Comparison of ENCODE assay signal across 9 cellular contexts in genomic region chr13:33353210-33353609, GRCh38.
DNase-seq lines count a peak whose midpoint lies in the region; ATAC-seq and TF ChIP-seq lines count a peak whose summit lies in the region.
"Had no signal": no experiment of that assay in that cellular context is flagged by ENCODE, and none has a peak within 500 bp of the region (broad histone marks: within the 10 kb centered on the region; RNA-seq: fewer than 3 reads in every experiment).

No MANE protein-coding gene starts in this region.

- peaks cover 2% of the 10 kb centered on the region for H3K36me3 Mint-ChIP-seq in memory B cell

- ATAC-seq in HG02678 (IDR thresholded peaks at IDR 0.05; ENCODE audit: unreplicated experiment) (peak; percentile 67), memory B cell (ENCODE audit: low read depth) (peak; percentile 85), GM19455 (IDR thresholded peaks at IDR 0.05; ENCODE audit: unreplicated experiment) (no peak)

- DNase-seq in GM12865 (ENCODE audit: low read depth) = peak; percentile 56
- peak; percentile 87 for DNase-seq in SKM-1 treated with dmso at 0.1 percent for 144 hours (lab: John Stamatoyannopoulos, UW; ENCODE audit: unreplicated experiment)
- no peak for DNase-seq in memory B cell (ENCODE audit: low spot score in 2 of 2)
- no peak for DNase-seq in NCI-H2171 treated with DMSO at 0.1 percent for 48 hours (lab: John Stamatoyannopoulos, UW)
- DNase-seq in SW 1271 (lab: John Stamatoyannopoulos, UW) = no peak
- DNase-seq in activated CD4-positive, alpha-beta T cell treated with anti-CD3 and anti-CD28 coated beads, Interleukin-2, amount 50 U/mL, for 1 hour = no peak

- no peak for TF ChIP-seq CTCF in GM12865 (IDR thresholded peaks at IDR 0.05; ENCODE audit: insufficient read depth, low read depth, low read length, missing control alignments)

- H3K4me1 Mint-ChIP-seq in memory B cell = peaks cover 15% of the 10 kb centered on the region

- H3K4me3 Mint-ChIP-seq in memory B cell = no peak overlapping the region

- no peak overlapping the region for H3K27ac Mint-ChIP-seq in memory B cell

- H3K27me3 Mint-ChIP-seq in memory B cell = peaks cover 12% of the 10 kb centered on the region

- peaks cover 1% of the 10 kb centered on the region for H3K9me3 Mint-ChIP-seq in memory B cell

- no peak overlapping the region for H3K4me3 ChIP-seq in GM12865 (ENCODE audit: low read depth, low read length)
- H3K4me3 ChIP-seq: SK-N-MC had no signal

Comparison
In these comparisons a context has a peak if more than half of its experiments do, and no peak if none do; other contexts are left out.
1. DNase-seq: peak in GM12865 (single experiment) and SKM-1 treated with dmso at 0.1 percent for 144 hours (single experiment); none in memory B cell (0 of 2), NCI-H2171 treated with DMSO at 0.1 percent for 48 hours (single experiment), SW 1271 (0 of 2) and activated CD4-positive, alpha-beta T cell treated with anti-CD3 and anti-CD28 coated beads, Interleukin-2, amount 50 U/mL, for 1 hour (single experiment).